ENCODE assay signal across 24 cellular contexts in genomic region chr10:71221586-71222202, GRCh38. TPM values are rescaled to one million over a fixed set of nuclear protein-coding genes. Genes with fewer than 3 reads are reported as not detected.
DNase-seq lines count a peak whose midpoint lies in the region; ATAC-seq and TF ChIP-seq lines count a peak whose summit lies in the region.
"Had no signal": no experiment of that assay in that cellular context is flagged by ENCODE, and none has a peak within 500 bp of the region (broad histone marks: within the 10 kb centered on the region; RNA-seq: fewer than 3 reads in every experiment).

No MANE protein-coding gene starts in this region.

- DNase-seq in NB4 (ENCODE audit: low read depth), result peak; percentile 28
- no peak for DNase-seq in chondrocyte (ENCODE audit: low spot score)
- peak; percentile 39 for DNase-seq in mesenteric fat pad (ENCODE audit: low spot score)
- DNase-seq in substantia nigra (lab: John Stamatoyannopoulos, UW), result no peak
- no peak for DNase-seq in natural killer cell treated with Interleukin-12 subunit alpha and Interleukin-12 subunit beta and Interleukin-15 and Interleukin-18, amount 100 ng/mL, for 72 hours (ENCODE audit: low spot score)
- no peak for DNase-seq in NCI-H345 (lab: John Stamatoyannopoulos, UW)
- DNase-seq: cortex of kidney; DMS79; foreskin fibroblast; GOT3; lower lobe of right lung; NCI-H1048; NCI-H2029; NCI-H446; stimulated activated CD4-positive, alpha-beta T cell treated with anti-CD3 and anti-CD28 coated beads, Interleukin-4, amount 100 ng/mL, for 1 hour; T1000; transverse colon had no signal

- H3K4me3 Mint-ChIP-seq in chondrocyte (ENCODE audit: unreplicated experiment), result no peak overlapping the region
- H3K4me3 Mint-ChIP-seq in natural killer cell treated with Interleukin-12 subunit alpha and Interleukin-12 subunit beta and Interleukin-15 and Interleukin-18, amount 100 ng/mL, for 72 hours, result no peak overlapping the region
- H3K4me3 Mint-ChIP-seq: activated T-helper 1 cell treated with anti-CD3 and anti-CD28 coated beads, Interleukin-12 subunit alpha, Interleukin-12 subunit beta, Interleukin-2, Interleukin-4 antibody, amounts not matched to agents 30 ng/mL and 10 ng/mL and 1 ng/mL, durations not matched to agents 14 hours and 24 hours and 36 hours; B cell; stimulated activated naive CD8-positive, alpha-beta T cell treated with anti-CD3 and anti-CD28 coated beads, Interleukin-15, Interleukin-2, amounts not matched to agents 100 ng/mL and 50 ng/mL, for 24 hours had no signal

- no peak overlapping the region for H3K4me3 ChIP-seq in NB4 (ENCODE audit: low read depth, low read length)
- H3K4me3 ChIP-seq: lower lobe of right lung, transverse colon had no signal

- no peaks in the 10 kb centered on the region for H3K36me3 Mint-ChIP-seq in chondrocyte (ENCODE audit: low read depth)
- no peaks in the 10 kb centered on the region for H3K36me3 Mint-ChIP-seq in natural killer cell treated with Interleukin-12 subunit alpha and Interleukin-12 subunit beta and Interleukin-15 and Interleukin-18, amount 100 ng/mL, for 72 hours
- H3K36me3 Mint-ChIP-seq: activated naive CD4-positive, alpha-beta T cell treated with anti-CD3 and anti-CD28 coated beads, Interleukin-2, amount 50 U/mL, for 72 hours had no signal

- TF ChIP-seq POLR2A in NB4 (IDR thresholded peaks at IDR 0.05; ENCODE audit: extremely low read depth, insufficient read length), result no peak

- ATAC-seq in natural killer cell treated with Interleukin-12 subunit alpha and Interleukin-12 subunit beta and Interleukin-15 and Interleukin-18, amount 100 ng/mL, for 72 hours, result no peak
- ATAC-seq in HG03460 (IDR thresholded peaks at IDR 0.05; ENCODE audit: unreplicated experiment), result no peak
- ATAC-seq: activated CD4-positive, CD25-positive, alpha-beta regulatory T cell treated with anti-CD3 and anti-CD28 coated beads, Interleukin-2, amount 50 U/mL, for 24 hours; activated naive CD4-positive, alpha-beta T cell treated with anti-CD3 and anti-CD28 coated beads, Interleukin-2, amount 50 U/mL, for 72 hours; lower lobe of right lung had no signal

- H3K27ac ChIP-seq in substantia nigra (ENCODE audit: low read depth, low read length, poor library complexity, severe bottlenecking), result peak overlapping the region; percentile 56
- H3K27ac ChIP-seq: lower lobe of right lung, parathyroid adenoma, transverse colon had no signal

- H3K27me3 Mint-ChIP-seq in chondrocyte (ENCODE audit: low read depth), result no peaks in the 10 kb centered on the region
- H3K27me3 Mint-ChIP-seq in natural killer cell treated with Interleukin-12 subunit alpha and Interleukin-12 subunit beta and Interleukin-15 and Interleukin-18, amount 100 ng/mL, for 72 hours, result peaks cover 0 to 9% of the 10 kb centered on the region in 2 donors

- H3K4me1 Mint-ChIP-seq in chondrocyte (ENCODE audit: low read depth), result peaks cover 43% of the 10 kb centered on the region
- peaks cover 5 to 6% of the 10 kb centered on the region in 2 donors for H3K4me1 Mint-ChIP-seq in natural killer cell treated with Interleukin-12 subunit alpha and Interleukin-12 subunit beta and Interleukin-15 and Interleukin-18, amount 100 ng/mL, for 72 hours (ENCODE audit: low read depth in 2 of 2)

- no peak for TF ChIP-seq CTCF in NB4 (IDR thresholded peaks at IDR 0.05; ENCODE audit: low read depth, low read length)
- no peak for TF ChIP-seq CTCF in chondrocyte (IDR thresholded peaks at IDR 0.05)

- H3K27ac Mint-ChIP-seq in chondrocyte (ENCODE audit: unreplicated experiment), result peak overlapping the region; percentile 57
- no peak overlapping the region for H3K27ac Mint-ChIP-seq in natural killer cell treated with Interleukin-12 subunit alpha and Interleukin-12 subunit beta and Interleukin-15 and Interleukin-18, amount 100 ng/mL, for 72 hours
- H3K27ac Mint-ChIP-seq: activated naive CD4-positive, alpha-beta T cell treated with anti-CD3 and anti-CD28 coated beads, Interleukin-2, amount 50 U/mL, for 72 hours; activated T-helper 1 cell treated with anti-CD3 and anti-CD28 coated beads, Interleukin-12 subunit alpha, Interleukin-12 subunit beta, Interleukin-2, Interleukin-4 antibody, amounts not matched to agents 30 ng/mL and 10 ng/mL and 1 ng/mL, durations not matched to agents 14 hours and 24 hours and 36 hours; B cell; stimulated activated naive CD8-positive, alpha-beta T cell treated with anti-CD3 and anti-CD28 coated beads, Interleukin-15, Interleukin-2, amounts not matched to agents 100 ng/mL and 50 ng/mL, for 24 hours had no signal

- no peaks in the 10 kb centered on the region for H3K9me3 Mint-ChIP-seq in chondrocyte (ENCODE audit: low read depth)
- H3K9me3 Mint-ChIP-seq in natural killer cell treated with Interleukin-12 subunit alpha and Interleukin-12 subunit beta and Interleukin-15 and Interleukin-18, amount 100 ng/mL, for 72 hours, result no peaks in the 10 kb centered on the region
- H3K9me3 Mint-ChIP-seq: activated naive CD4-positive, alpha-beta T cell treated with anti-CD3 and anti-CD28 coated beads, Interleukin-2, amount 50 U/mL, for 72 hours; activated T-helper 1 cell treated with anti-CD3 and anti-CD28 coated beads, Interleukin-12 subunit alpha, Interleukin-12 subunit beta, Interleukin-2, Interleukin-4 antibody, amounts not matched to agents 30 ng/mL and 10 ng/mL and 1 ng/mL, durations not matched to agents 14 hours and 24 hours and 36 hours; stimulated activated naive CD8-positive, alpha-beta T cell treated with anti-CD3 and anti-CD28 coated beads, Interleukin-15, Interleukin-2, amounts not matched to agents 100 ng/mL and 50 ng/mL, for 24 hours had no signal

RNA-seq across cellular contexts. Expression of gene UNC5B, which starts 9.3 kb away (rescaled TPM):
- total RNA-seq in chondrocyte (36.4 to 61.1 TPM (median 57.9 TPM) in 3 replicates), mesenteric fat pad (5.3 TPM)
- under 1 TPM in 1 of 2 donors, not detected in 1; 0.08 TPM for total RNA-seq in natural killer cell treated with Interleukin-12 subunit alpha and Interleukin-12 subunit beta and Interleukin-15 and Interleukin-18, amount 100 ng/mL, for 72 hours
- total RNA-seq: activated naive CD4-positive, alpha-beta T cell treated with anti-CD3 and anti-CD28 coated beads, Interleukin-2, amount 50 U/mL, for 72 hours; B cell had no signal

Comparison
In these comparisons a context has a peak if more than half of its experiments do, and no peak if none do; other contexts are left out.
1. DNase-seq: peak in NB4 (single experiment) and mesenteric fat pad (single experiment); none in chondrocyte (single experiment), substantia nigra (0 of 49), natural killer cell treated with Interleukin-12 subunit alpha and Interleukin-12 subunit beta and Interleukin-15 and Interleukin-18, amount 100 ng/mL, for 72 hours (single experiment) and NCI-H345 (single experiment).